8 cellular contexts compared by ENCODE assay signal in the genomic region with DNA sequence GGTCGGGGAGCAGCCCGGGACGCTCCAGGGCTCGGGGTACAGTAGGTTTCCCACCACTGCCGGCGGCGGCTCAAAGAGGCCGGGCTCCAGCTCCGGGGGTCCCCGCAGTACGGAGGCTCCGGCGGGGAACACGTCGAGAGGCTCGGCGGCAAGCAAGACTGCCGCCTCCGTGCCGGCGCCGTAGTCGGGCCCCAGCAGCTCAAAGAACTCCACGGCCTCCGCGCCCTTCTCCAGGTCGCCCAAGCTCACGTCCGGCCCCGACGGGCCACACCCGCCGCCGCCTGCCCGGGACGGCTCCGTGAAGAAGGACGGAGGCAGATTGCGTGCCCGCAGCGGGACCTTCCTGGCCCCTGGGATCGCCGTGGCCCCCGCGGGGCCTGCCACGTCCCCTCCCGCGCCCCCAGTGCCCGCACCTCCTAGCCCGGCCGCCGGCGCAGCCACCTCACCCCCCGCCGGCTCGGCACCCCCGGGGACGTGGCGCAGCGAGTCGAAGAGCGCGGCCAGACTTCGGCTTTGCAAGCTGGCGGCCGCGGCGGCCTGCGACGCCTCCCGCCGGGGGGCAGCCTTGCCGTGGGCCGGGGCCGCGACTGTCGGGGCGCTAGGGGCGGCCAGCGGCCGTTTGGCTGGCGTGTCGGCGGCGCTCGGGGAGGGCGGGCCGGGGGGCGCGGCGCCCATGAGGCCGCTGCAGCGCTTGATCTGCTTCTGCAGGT. TPM values are rescaled to one million over a fixed set of nuclear protein-coding genes. Genes with fewer than 3 reads are reported as not detected.
A peak's percentile ranks its signal among the peaks of the same experiment; 100 is the strongest.
DNase-seq lines count a peak whose midpoint lies in the region; ATAC-seq, FAIRE-seq and TF ChIP-seq lines count a peak whose summit lies in the region.

No MANE protein-coding gene starts in this region.

- DNase-seq in GM12891 (ENCODE audit: insufficient read length, low spot score) (peak; percentile 41), NCI-H1105 (lab: John Stamatoyannopoulos, UW) (peak; percentile 43), colonic mucosa (no peak), lung (ENCODE audit: low spot score) (no peak), upper lobe of left lung (peak in 1 of 2 donors; percentile 86), NCI-H2227 treated with DMSO at 0.1 percent for 48 hours (lab: John Stamatoyannopoulos, UW) (no peak), EL (no peak)
- no peak for DNase-seq in activated CD4-positive, CD25-positive, alpha-beta regulatory T cell treated with anti-CD3 and anti-CD28 coated beads, Interleukin-2, amount 50 U/mL, for 72 hours

- peak overlapping the region in 1 of 2 donors; percentile 63 for H3K9ac ChIP-seq in colonic mucosa (ENCODE audit: low read depth in 2 of 2, low read length in 2 of 2)

- H3K9me3 ChIP-seq in colonic mucosa, result no peaks in the 10 kb centered on the region
- peaks cover 0 to 3% of the 10 kb centered on the region in 2 donors for H3K9me3 ChIP-seq in lung (ENCODE audit: control insufficient read depth in 2 of 2, insufficient read depth in 1 of 2, low read length in 1 of 2)
- H3K9me3 ChIP-seq in upper lobe of left lung, result no peaks in the 10 kb centered on the region

- TF ChIP-seq EP300 in upper lobe of left lung (IDR thresholded peaks at IDR 0.05), result no peak

- H3K4me1 ChIP-seq in colonic mucosa, result no peaks in the 10 kb centered on the region
- peaks cover 0 to 13% of the 10 kb centered on the region in 2 donors for H3K4me1 ChIP-seq in lung (ENCODE audit: control insufficient read depth in 2 of 2, insufficient read depth in 2 of 2, low read length in 2 of 2)
- peaks cover 9 to 18% (median 13%) of the 10 kb centered on the region in 4 donors for H3K4me1 ChIP-seq in upper lobe of left lung

- 2 to 3% methylated on average over 53 to 93 of the region's 93 CpGs for WGBS in lung, 2 donors
- 0 to 8% methylated on average over 4 to 23 of the region's 93 CpGs for WGBS in upper lobe of left lung, 2 donors

- ATAC-seq in lung (ENCODE audit: insufficient read depth, low FRiP score) (peak; percentile 39), upper lobe of left lung (ENCODE audit: low FRiP score in 2 of 2) (peak in 1 of 2 donors; percentile 46)

- no peak for FAIRE-seq in GM12891 (lab: Jason Lieb, UNC)

- H3K4me3 ChIP-seq in colonic mucosa, result peak overlapping the region; percentile 41
- peak overlapping the region; percentile 44 for H3K4me3 ChIP-seq in lung
- peak overlapping the region in 3 of 4 donors; percentile 43 to 53 (median 52) for H3K4me3 ChIP-seq in upper lobe of left lung

- TF ChIP-seq CTCF in colonic mucosa (IDR thresholded peaks at IDR 0.05) (no peak), lung (IDR thresholded peaks at IDR 0.05; ENCODE audit: control extremely low read depth, extremely low read depth) (no peak), upper lobe of left lung (IDR thresholded peaks at IDR 0.05) (no peak)

- intact Hi-C loops in colonic mucosa (cut with DNase I), result no loop called here

- H3K36me3 ChIP-seq in colonic mucosa (no peaks in the 10 kb centered on the region), lung (ENCODE audit: control insufficient read depth in 2 of 2, insufficient read depth in 2 of 2, low read length in 2 of 2) (no peaks in the 10 kb centered on the region), upper lobe of left lung (no peaks in the 10 kb centered on the region)

- no peak for TF ChIP-seq POLR2A in GM12891 (IDR thresholded peaks at IDR 0.05; ENCODE audit: low read depth, low read length)
- no peak for TF ChIP-seq POLR2A in upper lobe of left lung (IDR thresholded peaks at IDR 0.05)

- no peak overlapping the region for H3K27ac ChIP-seq in colonic mucosa
- H3K27ac ChIP-seq in lung (ENCODE audit: low read depth in 1 of 2, low read length in 1 of 2), result no peak overlapping the region
- H3K27ac ChIP-seq in upper lobe of left lung, result no peak overlapping the region

- H3K27me3 ChIP-seq in colonic mucosa, result peaks cover 34% of the 10 kb centered on the region
- H3K27me3 ChIP-seq in lung (ENCODE audit: control insufficient read depth, insufficient read depth), result peaks cover 6% of the 10 kb centered on the region
- peaks cover 0 to 30% (median 14%) of the 10 kb centered on the region in 4 donors for H3K27me3 ChIP-seq in upper lobe of left lung

TF ChIP-seq in GM12891, 5 proteins besides CTCF, POLR2A, EP300 and RAD21:
- TF ChIP-seq PAX5 (IDR thresholded peaks at IDR 0.05; ENCODE audit: insufficient read depth, low read length, severe bottlenecking) (no peak), POU2F2 (IDR thresholded peaks at IDR 0.05; ENCODE audit: low read depth, low read length) (no peak)

RNA-seq across cellular contexts. Expression of a gene that starts 0.8 kb away (rescaled TPM):
- polyA plus RNA-seq in GM12891 (2012; ENCODE audit: low read depth, missing spikeins), result not detected
- under 1 TPM; 0.12 to 0.32 TPM for total RNA-seq in colonic mucosa
- under 1 TPM; 0.21 to 0.23 TPM for total RNA-seq in lung
- under 1 TPM; 0.02 to 0.06 TPM for polyA plus RNA-seq in lung
- under 1 TPM in 1 of 6 donors, not detected in 5; 0.13 TPM for total RNA-seq in upper lobe of left lung

Comparison
In these comparisons a context has a peak if more than half of its experiments do, and no peak if none do; other contexts are left out.
1. DNase-seq: peak in GM12891 (single experiment) and NCI-H1105 (single experiment); none in colonic mucosa (single experiment), lung (single experiment), NCI-H2227 treated with DMSO at 0.1 percent for 48 hours (single experiment), EL (single experiment) and activated CD4-positive, CD25-positive, alpha-beta regulatory T cell treated with anti-CD3 and anti-CD28 coated beads, Interleukin-2, amount 50 U/mL, for 72 hours (single experiment).
2. Peak in every context shown above with its lines, with median percentiles within 50 percentile points of each other: H3K4me3 ChIP-seq.